Comparison of ENCODE assay signal across 32 cellular contexts in genomic region chr16:19011169-19011731, GRCh38. TPM values are rescaled to one million over a fixed set of nuclear protein-coding genes. Genes with fewer than 3 reads are reported as not detected.
DNase-seq lines count a peak whose midpoint lies in the region; ATAC-seq, FAIRE-seq and TF ChIP-seq lines count a peak whose summit lies in the region.
"Had no signal": no experiment of that assay in that cellular context is flagged by ENCODE, and none has a peak within 500 bp of the region (broad histone marks: within the 10 kb centered on the region; RNA-seq: fewer than 3 reads in every experiment).

No MANE protein-coding gene starts in this region.

- H3K9me3 ChIP-seq in HepG2 (ENCODE audit: low read length) (peaks cover 8% of the 10 kb centered on the region; the same call in 1 of the 2 replicates), right lobe of liver (no peaks in the 10 kb centered on the region)

- H3K27me3 ChIP-seq in HepG2 (ENCODE audit: control insufficient read depth in 1 of 2, insufficient read depth in 2 of 2, low read length in 2 of 2) (no peaks in the 10 kb centered on the region), right lobe of liver (no peaks in the 10 kb centered on the region), brain microvascular endothelial cell (replicated peaks) (no peaks in the 10 kb centered on the region)

- H3K27ac ChIP-seq in HepG2 (ENCODE audit: extremely low read length, insufficient read depth, low read length) (no peak overlapping the region), right lobe of liver (no peak overlapping the region), brain microvascular endothelial cell (no peak overlapping the region)
- H3K27ac ChIP-seq: RWPE1 had no signal

- ATAC-seq in HepG2 (no peak), right lobe of liver (no peak), HG03565 (IDR thresholded peaks at IDR 0.05; ENCODE audit: unreplicated experiment) (no peak), left ventricle myocardium superior (no peak), GM19395 (IDR thresholded peaks at IDR 0.05; ENCODE audit: unreplicated experiment) (no peak)
- ATAC-seq: Panc1, T-cell had no signal

- no TSS peak for BruUV-seq in HepG2 (replicated peaks; lab: Mats Ljungman, UMichigan)

- H3K36me3 ChIP-seq in HepG2 (replicated peaks in 1 of 2; ENCODE audit: control insufficient read depth in 1 of 2, insufficient read depth in 2 of 2, low read length in 2 of 2) = peaks cover 0 to 9% of the 10 kb centered on the region in 2 experiments; a peak in 3 of 5 replicates
- no peaks in the 10 kb centered on the region for H3K36me3 ChIP-seq in right lobe of liver
- H3K36me3 ChIP-seq in brain microvascular endothelial cell (replicated peaks) = no peaks in the 10 kb centered on the region

- no peaks in the 10 kb centered on the region for H3K79me2 ChIP-seq in HepG2 (ENCODE audit: insufficient read depth, low read length)

- TF ChIP-seq POLR2A in HepG2 (IDR thresholded peaks at IDR 0.05; ENCODE audit: insufficient read depth in 1 of 2, low read depth in 2 of 2, low read length in 2 of 2) (no peak), right lobe of liver (IDR thresholded peaks at IDR 0.05) (no peak)

- intact Hi-C loops in HepG2 (cut with micrococcal nuclease; ENCODE audit: unreplicated experiment) = no loop called here
- intact Hi-C loops in right lobe of liver (cut with DNase I) = no loop called here
- intact Hi-C loops in left ventricle myocardium superior (cut with micrococcal nuclease) = no loop called here

- DNase-seq in HepG2 (ENCODE audit: low spot score) (peak; percentile 48), right lobe of liver (no peak), NCI-H69 (lab: John Stamatoyannopoulos, UW) (peak; percentile 22), brain microvascular endothelial cell (no peak), inferior parietal cortex (ENCODE audit: extremely low spot score) (no peak), left ventricle myocardium superior (no peak)
- DNase-seq: C1 segment of cervical spinal cord; CD4-positive, alpha-beta memory T cell; COR-L47; DMS79 treated with DMSO at 0.1 percent for 48 hours; GF-D8; H7; HFFc6; KG1; NCI-H1048; NCI-H1417 treated with DMSO at 0.1 percent for 48 hours; NCI-H1694 treated with DMSO at 0.1 percent for 48 hours; NCI-H2081; NCI-H2227 treated with DMSO at 0.1 percent for 48 hours; NCI-H510A treated with DMSO at 0.1 percent for 48 hours; NCI-H748 treated with DMSO at 0.1 percent for 48 hours; NK-92 treated with Interleukin-12 subunit alpha and Interleukin-12 subunit beta, amount 100 ng/mL, for 24 hours; SHP77; T-cell had no signal

- in situ Hi-C loops in HepG2 (cut with HindIII; ENCODE audit: extremely low pct_ligation_motif_present, low pct_unique_long_range_greater_than_20kb) = no loop called here
- in situ Hi-C loops in brain microvascular endothelial cell (cut with HindIII; ENCODE audit: low pct_ligation_motif_present, low sequenced_read_pairs) = no loop called here

- no peak overlapping the region for H3K4me2 ChIP-seq in HepG2 (ENCODE audit: low read depth, low read length)

- H3K4me1 ChIP-seq in HepG2 (ENCODE audit: insufficient read depth, low read length) (peaks cover 32% of the 10 kb centered on the region), right lobe of liver (no peaks in the 10 kb centered on the region)

- FAIRE-seq in HepG2 (lab: Jason Lieb, UNC) = no peak
- FAIRE-seq: A204.1, GM12891, GM19239, HTR-8/SVneo had no signal

- TF ChIP-seq CTCF in HepG2 (CRISPR knock-in tag; IDR thresholded peaks at IDR 0.05) (no peak; the same call in 1 of the 2 replicates), right lobe of liver (IDR thresholded peaks at IDR 0.05) (no peak), brain microvascular endothelial cell (IDR thresholded peaks at IDR 0.05; ENCODE audit: low read depth, low read length, missing control alignments) (peak; percentile 3)

- TF ChIP-seq EP300 in HepG2 (IDR thresholded peaks at IDR 0.05; ENCODE audit: low read depth in 2 of 2, low read length in 2 of 2) = no peak
- TF ChIP-seq EP300 in HepG2 (CRISPR knock-in tag; IDR thresholded peaks at IDR 0.05; ENCODE audit: borderline replicate concordance) = no peak

- H2AFZ ChIP-seq in HepG2 (ENCODE audit: low read length) = no peak overlapping the region

- peak; percentile 28; the same call in 1 of the 2 replicates for TF ChIP-seq RAD21 in HepG2 (CRISPR knock-in tag; IDR thresholded peaks at IDR 0.05)

- WGBS in HepG2 (ENCODE audit: low lambda C conversion rate) = 59% methylated on average over 3 of the region's 3 CpGs
- 58% methylated on average over 3 of the region's 3 CpGs for WGBS in right lobe of liver (ENCODE audit: insufficient coverage, low coverage, low lambda C conversion rate, missing lambda C conversion rate)

- no peak overlapping the region for H3K9ac ChIP-seq in HepG2 (ENCODE audit: insufficient read depth, low read depth, low read length)

- H3K4me3 ChIP-seq in HepG2 (replicated peaks in 1 of 3; ENCODE audit: insufficient read depth in 1 of 3, low read depth in 2 of 3, low read length in 3 of 3) (no peak overlapping the region), right lobe of liver (no peak overlapping the region), brain microvascular endothelial cell (ENCODE audit: low read depth, low read length) (no peak overlapping the region)

- CTCF ChIA-PET in HepG2 (lab: Yijun Ruan, JAX; ENCODE audit: low intra/inter-chr PET ratio, low total read pairs) = interaction anchor here (1.9 kb wide), 1 partner anchor 27 kb away, joined by 16 read pairs; the partner anchor contains the start of gene TMC7

- H4K20me1 ChIP-seq in HepG2 (ENCODE audit: insufficient read depth, low read length) = no peaks in the 10 kb centered on the region

- POLR2A ChIA-PET in HepG2 (lab: Yijun Ruan, JAX) = no interaction called here

TF ChIP-seq in HepG2, 621 proteins besides CTCF, POLR2A, EP300 and RAD21 (continues in another document):
- TF ChIP-seq LCORL (IDR thresholded peaks at IDR 0.05) (no peak), LCORL (CRISPR knock-in tag; IDR thresholded peaks at IDR 0.05) (no peak), ZNF776 (CRISPR knock-in tag; IDR thresholded peaks at IDR 0.05) (no peak), ZNF30 (CRISPR knock-in tag; IDR thresholded peaks at IDR 0.05) (no peak), CREM (IDR thresholded peaks at IDR 0.05) (no peak), CREM (CRISPR knock-in tag; IDR thresholded peaks at IDR 0.05) (no peak), ZSCAN22 (CRISPR knock-in tag; IDR thresholded peaks at IDR 0.05) (no peak), STAG1 (CRISPR knock-in tag; IDR thresholded peaks at IDR 0.05) (peak; percentile 34; the same call in 1 of the 2 replicates), ZNF569 (CRISPR knock-in tag; IDR thresholded peaks at IDR 0.05; ENCODE audit: borderline replicate concordance) (no peak)

RNA-seq across cellular contexts. Expression of gene TMC7, which starts 27.5 kb away (rescaled TPM):
- total RNA-seq in HepG2 (2016; rRNA removed; fragmentation: Illumina TruSeq; extraction: Trizol) = 1.2 TPM in 2 replicates
- 0.20 and 0.62 TPM in 2 replicates for total RNA-seq in HepG2 (2016; cell fraction: cytosol; rRNA removed; fragmentation: Illumina TruSeq; extraction: Trizol; ENCODE audit: low read depth)
- total RNA-seq in HepG2 (2016; cell fraction: insoluble cytoplasmic fraction; rRNA removed; fragmentation: Illumina TruSeq; extraction: Trizol) = 0.77 and 1.2 TPM in 2 replicates
- total RNA-seq in HepG2 (2016; cell fraction: membrane; rRNA removed; fragmentation: Illumina TruSeq; extraction: Trizol) = 0.62 and 0.74 TPM in 2 replicates
- total RNA-seq in HepG2 (2016; cell fraction: nucleus; rRNA removed; fragmentation: Illumina TruSeq; extraction: Trizol) = 1.6 and 2.1 TPM in 2 replicates
- polyA plus RNA-seq in HepG2 (2011; rRNA removed) = 5.1 and 5.4 TPM in 2 replicates
- polyA plus RNA-seq in HepG2 (2011; cell fraction: cytosol; rRNA removed) = 3.4 and 5.0 TPM in 2 replicates
- polyA plus RNA-seq in HepG2 (2011; cell fraction: nucleus; rRNA removed) = 4.3 and 4.5 TPM in 2 replicates
- polyA plus RNA-seq in HepG2 (2012) = 2.8 and 4.5 TPM in 2 replicates
- polyA plus RNA-seq in HepG2 (2016; cell fraction: cytosol; fragmentation: Illumina TruSeq; extraction: Trizol; ENCODE audit: low read depth) = 0.16 and 0.23 TPM in 2 replicates
- 1.0 and 1.1 TPM in 2 replicates for polyA plus RNA-seq in HepG2 (2016; cell fraction: insoluble cytoplasmic fraction; fragmentation: Illumina TruSeq; extraction: Trizol; ENCODE audit: low read depth)
- polyA plus RNA-seq in HepG2 (2016; cell fraction: membrane; fragmentation: Illumina TruSeq; extraction: Trizol; ENCODE audit: low read depth) = 0.37 and 0.55 TPM in 2 replicates
- 3.2 TPM in 2 replicates for polyA plus RNA-seq in HepG2 (2016; cell fraction: nucleus; fragmentation: Illumina TruSeq; extraction: Trizol; ENCODE audit: insufficient read depth, low read depth)
- 4.8 and 9.6 TPM in 2 replicates for polyA minus RNA-seq in HepG2 (2011; rRNA and poly(A)+ RNA removed; ENCODE audit: low replicate concordance)
- 6.1 and 6.4 TPM in 2 replicates for polyA minus RNA-seq in HepG2 (2011; cell fraction: cytosol; rRNA and poly(A)+ RNA removed)
- polyA minus RNA-seq in HepG2 (2011; cell fraction: nucleus; rRNA and poly(A)+ RNA removed) = 7.6 and 10.7 TPM in 2 replicates
- total RNA-seq in right lobe of liver = under 1 TPM; 0.16 to 0.37 (median 0.27) TPM
- 1.1 TPM for total RNA-seq in left ventricle myocardium superior
- total RNA-seq: CD4-positive, alpha-beta memory T cell had no signal
- polyA plus RNA-seq: CD4-positive, alpha-beta memory T cell had no signal

RNA-seq across cellular contexts. Expression of gene COQ7, which starts 56.2 kb away (rescaled TPM):
- total RNA-seq in HepG2 (2016; rRNA removed; fragmentation: Illumina TruSeq; extraction: Trizol) (45.7 and 50.6 TPM in 2 replicates), right lobe of liver (10 to 100 TPM in 3 of 6 experiments, 1 to 10 TPM in 3; 7.9 to 11.3 (median 9.9) TPM), left ventricle myocardium superior (40.1 TPM)
- total RNA-seq in HepG2 (2016; cell fraction: cytosol; rRNA removed; fragmentation: Illumina TruSeq; extraction: Trizol; ENCODE audit: low read depth) = 8.3 and 9.3 TPM in 2 replicates
- total RNA-seq in HepG2 (2016; cell fraction: insoluble cytoplasmic fraction; rRNA removed; fragmentation: Illumina TruSeq; extraction: Trizol) = 42.0 and 58.8 TPM in 2 replicates
- 17.4 and 19.5 TPM in 2 replicates for total RNA-seq in HepG2 (2016; cell fraction: membrane; rRNA removed; fragmentation: Illumina TruSeq; extraction: Trizol)
- total RNA-seq in HepG2 (2016; cell fraction: nucleus; rRNA removed; fragmentation: Illumina TruSeq; extraction: Trizol) = 25.7 and 30.2 TPM in 2 replicates
- 16.3 and 20.1 TPM in 2 replicates for polyA plus RNA-seq in HepG2 (2011; rRNA removed)
- polyA plus RNA-seq in HepG2 (2011; cell fraction: cytosol; rRNA removed) = 22.4 and 24.8 TPM in 2 replicates
- 21.8 and 23.8 TPM in 2 replicates for polyA plus RNA-seq in HepG2 (2011; cell fraction: nucleus; rRNA removed)
- 20.0 and 27.9 TPM in 2 replicates for polyA plus RNA-seq in HepG2 (2012)
- 8.7 and 10.9 TPM in 2 replicates for polyA plus RNA-seq in HepG2 (2016; cell fraction: cytosol; fragmentation: Illumina TruSeq; extraction: Trizol; ENCODE audit: low read depth)
- 48.9 and 53.9 TPM in 2 replicates for polyA plus RNA-seq in HepG2 (2016; cell fraction: insoluble cytoplasmic fraction; fragmentation: Illumina TruSeq; extraction: Trizol; ENCODE audit: low read depth)
- 14.7 and 15.1 TPM in 2 replicates for polyA plus RNA-seq in HepG2 (2016; cell fraction: membrane; fragmentation: Illumina TruSeq; extraction: Trizol; ENCODE audit: low read depth)
- 39.3 and 45.1 TPM in 2 replicates for polyA plus RNA-seq in HepG2 (2016; cell fraction: nucleus; fragmentation: Illumina TruSeq; extraction: Trizol; ENCODE audit: insufficient read depth, low read depth)
- polyA minus RNA-seq in HepG2 (2011; rRNA and poly(A)+ RNA removed; ENCODE audit: low replicate concordance) = 14.1 and 24.6 TPM in 2 replicates
- 13.8 and 14.6 TPM in 2 replicates for polyA minus RNA-seq in HepG2 (2011; cell fraction: cytosol; rRNA and poly(A)+ RNA removed)
- polyA minus RNA-seq in HepG2 (2011; cell fraction: nucleus; rRNA and poly(A)+ RNA removed) = 52.5 and 60.9 TPM in 2 replicates

Comparison
In these comparisons a context has a peak if more than half of its experiments do, and no peak if none do; other contexts are left out.
1. DNase-seq: peak in HepG2 (single experiment) and NCI-H69 (single experiment); none in right lobe of liver (0 of 3), brain microvascular endothelial cell (single experiment), inferior parietal cortex (single experiment) and left ventricle myocardium superior (single experiment).